ENCODE assay signal across 11 cellular contexts in the genomic region with DNA sequence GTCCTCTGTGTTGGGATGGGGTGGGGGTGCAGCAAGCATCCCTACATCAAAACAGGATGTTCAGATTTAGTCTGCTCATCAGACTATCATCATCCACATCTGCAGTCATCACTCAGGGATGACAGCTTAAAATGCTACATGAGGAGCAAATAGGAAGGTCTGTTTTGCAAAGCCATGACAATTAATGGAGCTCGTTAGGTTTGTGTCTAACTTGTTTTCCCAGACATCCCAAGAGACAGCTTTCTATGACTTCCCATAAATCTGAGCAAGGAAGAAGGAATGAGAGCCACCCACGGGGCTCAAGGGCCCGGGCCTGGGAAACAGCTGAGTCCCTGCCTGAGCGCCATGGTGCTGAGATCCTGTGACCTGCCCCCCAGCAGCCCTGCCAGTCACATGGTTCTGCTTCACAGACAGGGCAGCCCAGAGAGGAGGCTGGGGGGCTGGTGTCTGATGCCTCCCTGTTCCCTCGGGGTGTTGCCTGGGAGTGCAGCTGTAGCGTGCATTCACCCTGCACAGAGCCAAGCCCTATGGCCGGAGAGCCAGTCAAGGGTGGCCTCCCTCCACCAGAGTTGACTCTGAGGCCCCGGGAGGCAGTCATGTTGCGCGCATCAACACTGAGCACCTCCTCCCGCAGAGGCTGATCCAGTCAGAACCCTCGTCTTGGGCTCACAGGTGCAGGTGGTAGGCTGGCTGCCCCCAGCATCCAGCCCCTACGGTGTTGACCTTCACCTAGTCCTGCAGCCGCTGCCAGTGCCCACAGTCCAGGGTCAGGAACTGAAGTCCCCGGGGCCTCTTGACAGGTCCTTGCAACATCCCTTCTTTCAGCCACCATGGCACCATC. TPM values are rescaled to one million over a fixed set of nuclear protein-coding genes. Genes with fewer than 3 reads are reported as not detected.
DNase-seq lines count a peak whose midpoint lies in the region; ATAC-seq, FAIRE-seq and TF ChIP-seq lines count a peak whose summit lies in the region.
"Had no signal": no experiment of that assay in that cellular context is flagged by ENCODE, and none has a peak within 500 bp of the region (broad histone marks: within the 10 kb centered on the region; RNA-seq: fewer than 3 reads in every experiment).

No MANE protein-coding gene starts in this region.

- H4K8ac ChIP-seq in H1 (ENCODE audit: extremely low read depth, insufficient read depth, low read length): no peak overlapping the region; the same call in 1 of the 2 replicates

- intact Hi-C loops in gastrocnemius medialis (cut with DNase I; ENCODE audit: low total_unique reads): no loop called here

- ATAC-seq in gastrocnemius medialis (no peak), GM21381 (IDR thresholded peaks at IDR 0.05; ENCODE audit: unreplicated experiment) (no peak), GM21619 (IDR thresholded peaks at IDR 0.05; ENCODE audit: unreplicated experiment) (no peak)
- ATAC-seq: gastroesophageal sphincter had no signal

- H2BK20ac ChIP-seq in H1 (ENCODE audit: low read length): no peak overlapping the region

- no peaks in the 10 kb centered on the region for H3K4me1 ChIP-seq in H1 (replicated peaks in 1 of 4; ENCODE audit: control insufficient read depth in 3 of 4, insufficient read depth in 4 of 4, low read length in 3 of 4)
- H3K4me1 ChIP-seq in gastrocnemius medialis: peaks cover 35 to 49% of the 10 kb centered on the region in 2 donors
- H3K4me1 ChIP-seq: gastroesophageal sphincter, parathyroid adenoma had no signal

- H3K23me2 ChIP-seq in H1 (ENCODE audit: low read depth, low read length): no peaks in the 10 kb centered on the region

- H3K27ac ChIP-seq in H1 (ENCODE audit: low read depth, low read length) (no peak overlapping the region; the same call in 1 of the 2 replicates), gastrocnemius medialis (peak overlapping the region; percentile 93 to 98 (median 97))
- H3K27ac ChIP-seq: 22Rv1, gastroesophageal sphincter, parathyroid adenoma had no signal

- DNase-seq in NCI-H2171 treated with DMSO at 0.1 percent for 48 hours (lab: John Stamatoyannopoulos, UW): peak; percentile 12
- no peak for DNase-seq in NCI-H2171 (lab: John Stamatoyannopoulos, UW)
- DNase-seq in H1 (ENCODE audit: low read depth in 1 of 2, low spot score in 2 of 2): no peak
- no peak for DNase-seq in gastrocnemius medialis
- DNase-seq: activated T-cell treated with anti-CD3 and anti-CD28 coated beads, Interleukin-2, amount 50 U/mL, for 48 hours; MM.1S had no signal

- H3K18ac ChIP-seq in H1 (ENCODE audit: extremely low read depth, low read length): no peak overlapping the region

- H3K36me3 ChIP-seq in H1 (ENCODE audit: control insufficient read depth in 2 of 4, insufficient read depth in 4 of 4, low read length in 3 of 4): peaks cover 11 to 55% (median 25%) of the 10 kb centered on the region in 4 experiments; a peak in 7 of 8 replicates
- peaks cover 0 to 44% of the 10 kb centered on the region in 2 donors for H3K36me3 ChIP-seq in gastrocnemius medialis

- CTCF ChIA-PET in H1 (lab: Charles Lee; ENCODE audit: partially characterized antibody): interaction anchor here (0.6 to 2.1 kb wide), 2 partner anchors 22 to 695 kb away, joined by 3 to 14 read pairs; no protein-coding TSS in a partner anchor

- H3K79me1 ChIP-seq in H1 (ENCODE audit: low read depth, low read length): no peaks in the 10 kb centered on the region; the same call in 1 of the 2 replicates

- no peak overlapping the region for H3K14ac ChIP-seq in H1 (ENCODE audit: insufficient read length)

- H3K27me3 ChIP-seq in H1 (replicated peaks in 1 of 4; ENCODE audit: control insufficient read depth in 3 of 4, extremely low read depth in 1 of 4, insufficient read depth in 3 of 4, low read length in 3 of 4) (no peaks in the 10 kb centered on the region; a peak in 1 of 7 replicates), gastrocnemius medialis (no peaks in the 10 kb centered on the region)
- H3K27me3 ChIP-seq: gastroesophageal sphincter had no signal

- no peak overlapping the region for H2AK5ac ChIP-seq in H1 (ENCODE audit: low read depth, low read length)

- peak overlapping the region; percentile 1 for H2BK120ac ChIP-seq in H1 (replicated peaks; ENCODE audit: low read depth, low read length)

- H2BK15ac ChIP-seq in H1 (ENCODE audit: low read length): no peak overlapping the region

- POLR2A ChIA-PET in H1 (lab: Charles Lee; ENCODE audit: partially characterized antibody): interaction anchor here (1.4 kb wide), 1 partner anchor 41 kb away, joined by 3 read pairs; no protein-coding TSS in a partner anchor

- peak overlapping the region in 2 of 4 experiments; percentile 29 to 31; a peak in 2 of 7 replicates for H3K9ac ChIP-seq in H1 (replicated peaks in 1 of 4; ENCODE audit: extremely low read depth in 1 of 4, low read depth in 3 of 4, low read length in 3 of 4)
- H3K9ac ChIP-seq: parathyroid adenoma had no signal

- H4K20me1 ChIP-seq in H1 (replicated peaks in 1 of 2; ENCODE audit: control insufficient read depth in 1 of 2, insufficient read depth in 2 of 2, low read length in 2 of 2): peaks cover 0 to 9% of the 10 kb centered on the region in 2 experiments

- H2BK12ac ChIP-seq in H1 (ENCODE audit: low read depth, low read length): 0 out of 2 replicates have a peak overlapping the region, but pooled peaks have one; percentile 9

- H4K91ac ChIP-seq in H1 (replicated peaks; ENCODE audit: insufficient read length, low read length): peak overlapping the region; percentile 54

- TF ChIP-seq POLR2A in H1 (IDR thresholded peaks at IDR 0.05; ENCODE audit: control extremely low read depth in 1 of 2, low read depth in 2 of 2, low read length in 2 of 2) (no peak), gastrocnemius medialis (IDR thresholded peaks at IDR 0.05) (no peak)

- H3K79me2 ChIP-seq in H1 (ENCODE audit: control insufficient read depth in 1 of 2, insufficient read depth in 2 of 2, low read length in 2 of 2): no peaks in the 10 kb centered on the region; a peak in 1 of 4 replicates
- H3K79me2 ChIP-seq: parathyroid adenoma had no signal

- no peak overlapping the region for H3K4me2 ChIP-seq in H1 (ENCODE audit: insufficient read depth in 1 of 2, low read depth in 2 of 2, low read length in 2 of 2)

- no peak for TF ChIP-seq EP300 in H1 (IDR thresholded peaks at IDR 0.05; ENCODE audit: borderline replicate concordance in 1 of 2, low read depth in 2 of 2, low read length in 2 of 2)

- H4K5ac ChIP-seq in H1 (ENCODE audit: insufficient read length, low read depth, low read length): no peak overlapping the region

- no peaks in the 10 kb centered on the region for H3K9me3 ChIP-seq in H1 (ENCODE audit: insufficient read depth in 2 of 2, low read depth in 1 of 2, low read length in 1 of 2)
- no peaks in the 10 kb centered on the region for H3K9me3 ChIP-seq in gastrocnemius medialis
- H3K9me3 ChIP-seq: gastroesophageal sphincter had no signal

- TF ChIP-seq CTCF in H1 (IDR thresholded peaks at IDR 0.05; ENCODE audit: control extremely low read depth in 1 of 3, insufficient read depth in 1 of 3, low read depth in 1 of 3, low read length in 3 of 3): no peak
- TF ChIP-seq CTCF in gastrocnemius medialis (IDR thresholded peaks at IDR 0.05 in 4 of 5, conservative IDR thresholded peaks at IDR 0.05 in 1 of 5): no peak

- in situ Hi-C loops in gastrocnemius medialis (cut with MboI; ENCODE audit: low sequenced_read_pairs in 4 of 4): no loop called here

- H3K4me3 ChIP-seq in H1 (ENCODE audit: extremely low read depth in 1 of 4, insufficient read depth in 2 of 4, low read depth in 3 of 4, low read length in 4 of 4) (no peak overlapping the region), gastrocnemius medialis (no peak overlapping the region)
- H3K4me3 ChIP-seq: gastroesophageal sphincter had no signal

- FAIRE-seq in H1 (lab: Jason Lieb, UNC): no peak

- H2AFZ ChIP-seq in H1 (ENCODE audit: low read length): no peak overlapping the region
- H2AFZ ChIP-seq: parathyroid adenoma had no signal

- 86% methylated on average over 14 of the region's 15 CpGs; no CpG with 5 or more reads in 1 of the 2 experiments for WGBS in H1 (ENCODE audit: extremely low coverage in 1 of 2, insufficient coverage in 1 of 2, insufficient read length in 1 of 2, insufficient replicate concordance in 2 of 2, low coverage in 1 of 2, low lambda C conversion rate in 2 of 2, missing lambda C conversion rate in 1 of 2), 2 experiments

- no peak for TF ChIP-seq RAD21 in H1 (IDR thresholded peaks at IDR 0.05 in 1 of 2, conservative IDR thresholded peaks at IDR 0.05 in 1 of 2; ENCODE audit: low read depth in 2 of 2, low read length in 2 of 2)

- no peak overlapping the region for H3K23ac ChIP-seq in H1 (ENCODE audit: insufficient read length)

- H2BK5ac ChIP-seq in H1 (ENCODE audit: low read depth, low read length): peak overlapping the region; percentile 96

- no peak overlapping the region for H3K4ac ChIP-seq in H1 (replicated peaks; ENCODE audit: insufficient read length, low read depth, low read length)

- H3K56ac ChIP-seq in H1 (replicated peaks; ENCODE audit: insufficient read length, low read depth, low read length): no peak overlapping the region

RNA-seq across cellular contexts. Expression of a gene that starts 12.1 kb away (rescaled TPM):
- total RNA-seq in H1 (2021; fragmentation: NEBNext Ultra II Directional; extraction: Animal tissue kit (Norgen Biotek cat#: 25700)): 8.7 and 9.9 TPM in 2 replicates
- 19.5 and 27.8 TPM in 2 replicates for polyA plus RNA-seq in H1 (2011; rRNA removed)
- 18.7 TPM for polyA plus RNA-seq in H1 (2011; cell fraction: cytosol; rRNA removed)
- 46.9 TPM for polyA plus RNA-seq in H1 (2011; cell fraction: nucleus; rRNA removed)
- polyA plus RNA-seq in H1 (2012, experiment 1 of 2): 6.7 to 16.6 TPM (median 12.9 TPM) in 4 replicates
- 14.4 TPM for polyA plus RNA-seq in H1 (2012, experiment 2 of 2)
- polyA plus RNA-seq in H1 (2013, experiment 1 of 2): 20.0 TPM
- polyA plus RNA-seq in H1 (2013, experiment 2 of 2): 21.0 TPM
- polyA minus RNA-seq in H1 (2011; rRNA and poly(A)+ RNA removed): 4.5 and 5.2 TPM in 2 replicates
- polyA minus RNA-seq in H1 (2011; cell fraction: cytosol; rRNA and poly(A)+ RNA removed): 4.6 TPM
- 6.7 TPM for polyA minus RNA-seq in H1 (2011; cell fraction: nucleus; rRNA and poly(A)+ RNA removed)
- 1 to 10 TPM in 3 of 4 donors, under 1 TPM in 1; 0.72 to 1.5 (median 1.3) TPM for total RNA-seq in gastrocnemius medialis

RNA-seq across cellular contexts. Expression of a gene that starts 30.9 kb away (rescaled TPM):
- total RNA-seq in H1 (2021; fragmentation: NEBNext Ultra II Directional; extraction: Animal tissue kit (Norgen Biotek cat#: 25700)): 12.5 and 13.2 TPM in 2 replicates
- 9.1 and 10.7 TPM in 2 replicates for polyA plus RNA-seq in H1 (2011; rRNA removed)
- 16.2 TPM for polyA plus RNA-seq in H1 (2011; cell fraction: cytosol; rRNA removed)
- 32.5 TPM for polyA plus RNA-seq in H1 (2011; cell fraction: nucleus; rRNA removed)
- polyA plus RNA-seq in H1 (2012, experiment 1 of 2): 12.7 to 19.4 TPM (median 16.1 TPM) in 4 replicates
- 9.7 TPM for polyA plus RNA-seq in H1 (2012, experiment 2 of 2)
- polyA plus RNA-seq in H1 (2013, experiment 1 of 2): 14.1 TPM
- polyA plus RNA-seq in H1 (2013, experiment 2 of 2): 12.3 TPM
- polyA minus RNA-seq in H1 (2011; rRNA and poly(A)+ RNA removed): 16.2 and 25.1 TPM in 2 replicates
- 5.9 TPM for polyA minus RNA-seq in H1 (2011; cell fraction: cytosol; rRNA and poly(A)+ RNA removed)
- polyA minus RNA-seq in H1 (2011; cell fraction: nucleus; rRNA and poly(A)+ RNA removed): 20.7 TPM
- 10 to 100 TPM in 1 of 4 donors, 1 to 10 TPM in 3; 2.4 to 19.0 (median 6.2) TPM for total RNA-seq in gastrocnemius medialis

RNA-seq across cellular contexts. Expression of a gene that starts 40.0 kb away (rescaled TPM):
- 116 and 124 TPM in 2 replicates for total RNA-seq in H1 (2021; fragmentation: NEBNext Ultra II Directional; extraction: Animal tissue kit (Norgen Biotek cat#: 25700))
- 145 and 158 TPM in 2 replicates for polyA plus RNA-seq in H1 (2011; rRNA removed)
- 163 TPM for polyA plus RNA-seq in H1 (2011; cell fraction: cytosol; rRNA removed)
- 143 TPM for polyA plus RNA-seq in H1 (2011; cell fraction: nucleus; rRNA removed)
- 131 to 147 TPM (median 142 TPM) in 4 replicates for polyA plus RNA-seq in H1 (2012, experiment 1 of 2)
- 167 TPM for polyA plus RNA-seq in H1 (2012, experiment 2 of 2)
- polyA plus RNA-seq in H1 (2013, experiment 1 of 2): 65.5 TPM
- polyA plus RNA-seq in H1 (2013, experiment 2 of 2): 63.4 TPM
- polyA minus RNA-seq in H1 (2011; rRNA and poly(A)+ RNA removed): 109 and 125 TPM in 2 replicates
- polyA minus RNA-seq in H1 (2011; cell fraction: cytosol; rRNA and poly(A)+ RNA removed): 50.9 TPM
- 64.2 TPM for polyA minus RNA-seq in H1 (2011; cell fraction: nucleus; rRNA and poly(A)+ RNA removed)
- total RNA-seq in gastrocnemius medialis: 10 to 100 TPM; 37.8 to 65.6 (median 55.2) TPM

RNA-seq across cellular contexts. Expression of a gene that starts 54.1 kb away (rescaled TPM):
- 9.6 and 10.2 TPM in 2 replicates for total RNA-seq in H1 (2021; fragmentation: NEBNext Ultra II Directional; extraction: Animal tissue kit (Norgen Biotek cat#: 25700))
- 18.3 and 29.7 TPM in 2 replicates for polyA plus RNA-seq in H1 (2011; rRNA removed)
- 18.5 TPM for polyA plus RNA-seq in H1 (2011; cell fraction: cytosol; rRNA removed)
- polyA plus RNA-seq in H1 (2011; cell fraction: nucleus; rRNA removed): 34.3 TPM
- 5.6 to 13.4 TPM (median 10.3 TPM) in 4 replicates for polyA plus RNA-seq in H1 (2012, experiment 1 of 2)
- 9.7 TPM for polyA plus RNA-seq in H1 (2012, experiment 2 of 2)
- 7.1 TPM for polyA plus RNA-seq in H1 (2013, experiment 1 of 2)
- 7.1 TPM for polyA plus RNA-seq in H1 (2013, experiment 2 of 2)
- 11.1 and 12.8 TPM in 2 replicates for polyA minus RNA-seq in H1 (2011; rRNA and poly(A)+ RNA removed)
- polyA minus RNA-seq in H1 (2011; cell fraction: cytosol; rRNA and poly(A)+ RNA removed): 6.0 TPM
- 9.4 TPM for polyA minus RNA-seq in H1 (2011; cell fraction: nucleus; rRNA and poly(A)+ RNA removed)
- total RNA-seq in gastrocnemius medialis: 1 to 10 TPM in 2 of 4 donors, under 1 TPM in 1, not detected in 1; 0.91 to 3.6 (median 1.4) TPM

RNA-seq across cellular contexts. Expression of a gene that starts 59.0 kb away (rescaled TPM):
- total RNA-seq in H1 (2021; fragmentation: NEBNext Ultra II Directional; extraction: Animal tissue kit (Norgen Biotek cat#: 25700)): 94.5 and 104 TPM in 2 replicates
- 58.3 and 109 TPM in 2 replicates for polyA plus RNA-seq in H1 (2011; rRNA removed)
- 40.4 TPM for polyA plus RNA-seq in H1 (2011; cell fraction: cytosol; rRNA removed)
- 99.4 TPM for polyA plus RNA-seq in H1 (2011; cell fraction: nucleus; rRNA removed)
- 92.7 to 174 TPM (median 154 TPM) in 4 replicates for polyA plus RNA-seq in H1 (2012, experiment 1 of 2)
- polyA plus RNA-seq in H1 (2012, experiment 2 of 2): 107 TPM
- polyA plus RNA-seq in H1 (2013, experiment 1 of 2): 237 TPM
- 229 TPM for polyA plus RNA-seq in H1 (2013, experiment 2 of 2)
- polyA minus RNA-seq in H1 (2011; rRNA and poly(A)+ RNA removed): 30.5 and 40.0 TPM in 2 replicates
- 61.1 TPM for polyA minus RNA-seq in H1 (2011; cell fraction: cytosol; rRNA and poly(A)+ RNA removed)
- polyA minus RNA-seq in H1 (2011; cell fraction: nucleus; rRNA and poly(A)+ RNA removed): 35.8 TPM
- 100 to 1,000 TPM; 157 to 290 (median 181) TPM for total RNA-seq in gastrocnemius medialis
